In the genomic region with DNA sequence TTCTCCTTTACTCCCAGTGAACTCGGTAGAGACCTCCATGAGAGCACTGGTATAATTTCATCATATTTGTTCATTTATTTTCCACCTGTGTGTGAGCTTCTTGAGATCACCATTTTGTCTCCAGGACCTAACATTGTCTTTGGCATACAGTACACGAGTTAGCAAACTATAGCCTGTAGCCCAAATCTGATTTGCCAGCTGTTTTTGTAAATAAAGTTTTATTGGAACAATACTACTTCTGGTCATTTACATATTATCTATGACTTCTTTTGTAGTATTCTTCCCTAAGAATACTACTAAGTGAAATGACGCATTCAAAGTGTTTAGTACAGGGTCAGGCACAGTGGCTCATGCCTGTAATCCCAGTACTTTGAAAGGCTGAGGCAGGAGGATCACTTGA, we compare ENCODE assay signal across 36 cellular contexts.
"Had no signal": no experiment of that assay in that cellular context is flagged by ENCODE, and none has a peak within 500 bp of the region (broad histone marks: within the 10 kb centered on the region; RNA-seq: fewer than 3 reads in every experiment).

No MANE protein-coding gene starts in this region.

- H3K36me3 ChIP-seq: MG63 had no signal

- H3K4me3 ChIP-seq: MG63 had no signal

- DNase-seq: Karpas-422, Kasumi-1, MG63, MM.1S, MV-4-11, NCI-H1048, NCI-H1092, NCI-H1092 treated with DMSO at 0.1 percent for 48 hours, NCI-H1105, NCI-H1105 treated with DMSO at 0.1 percent for 48 hours, NCI-H1417, NCI-H1417 treated with DMSO at 0.1 percent for 48 hours, NCI-H1436, NCI-H1436 treated with DMSO at 0.1 percent for 48 hours, NCI-H146, NCI-H1694, NCI-H1694 treated with DMSO at 0.1 percent for 48 hours, NCI-H187, NCI-H187 treated with DMSO at 0.1 percent for 48 hours, NCI-H1930, NCI-H2029, NCI-H2029 treated with DMSO at 0.1 percent for 48 hours, NCI-H2081, NCI-H2081 treated with DMSO at 0.1 percent for 48 hours, NCI-H2107, NCI-H2171, NCI-H2171 treated with DMSO at 0.1 percent for 48 hours, NCI-H2227 treated with DMSO at 0.1 percent for 48 hours, NCI-H226, NCI-H345, NCI-H446, NCI-H446 treated with DMSO at 0.1 percent for 48 hours, NCI-H510A, NCI-H510A treated with DMSO at 0.1 percent for 48 hours, NCI-H524, NCI-H524 treated with DMSO at 0.1 percent for 48 hours had no signal

- H3K27me3 ChIP-seq: MG63 had no signal
